10 cellular contexts compared by ENCODE assay signal in genomic region chr11:48064306-48064705, GRCh38.
DNase-seq lines count a peak whose midpoint lies in the region; ATAC-seq and TF ChIP-seq lines count a peak whose summit lies in the region.
"Had no signal": no experiment of that assay in that cellular context is flagged by ENCODE, and none has a peak within 500 bp of the region (broad histone marks: within the 10 kb centered on the region; RNA-seq: fewer than 3 reads in every experiment).

No MANE protein-coding gene starts in this region.

- peak overlapping the region in 1 of 2 donors; percentile 20 for H3K27ac ChIP-seq in aorta (ENCODE audit: low read depth in 1 of 2, low read length in 2 of 2)

- H3K27ac Mint-ChIP-seq in effector memory CD8-positive, alpha-beta T cell, result peak overlapping the region; percentile 55 to 93
- peak overlapping the region; percentile 96 to 97 (median 97) for H3K27ac Mint-ChIP-seq in nephron

- H3K4me1 Mint-ChIP-seq in effector memory CD8-positive, alpha-beta T cell (ENCODE audit: low read depth in 2 of 2), result peaks cover 26 to 39% of the 10 kb centered on the region in 2 donors
- peaks cover 22% of the 10 kb centered on the region for H3K4me1 Mint-ChIP-seq in nephron

- H3K36me3 Mint-ChIP-seq in effector memory CD8-positive, alpha-beta T cell (ENCODE audit: insufficient read depth), result peaks cover 20% of the 10 kb centered on the region
- peaks cover 3% of the 10 kb centered on the region for H3K36me3 Mint-ChIP-seq in nephron (ENCODE audit: low read depth)

- no peaks in the 10 kb centered on the region for H3K9me3 Mint-ChIP-seq in effector memory CD8-positive, alpha-beta T cell
- no peaks in the 10 kb centered on the region for H3K9me3 Mint-ChIP-seq in nephron

- no peaks in the 10 kb centered on the region for H3K36me3 ChIP-seq in aorta (ENCODE audit: control insufficient read depth in 1 of 2, insufficient read depth in 2 of 2, low read length in 1 of 2)

- H3K4me3 ChIP-seq in aorta (ENCODE audit: low read length in 2 of 2), result no peak overlapping the region

- no peaks in the 10 kb centered on the region for H3K9me3 ChIP-seq in aorta (ENCODE audit: control insufficient read depth, low read length)

- no peaks in the 10 kb centered on the region for H3K4me1 ChIP-seq in aorta (ENCODE audit: control insufficient read depth in 1 of 2, insufficient read depth in 2 of 2, low read length in 2 of 2)

- H3K27me3 ChIP-seq in aorta (ENCODE audit: control insufficient read depth in 1 of 2, insufficient read depth in 2 of 2, low read length in 1 of 2), result no peaks in the 10 kb centered on the region

- intact Hi-C loops in Right ventricle myocardium superior (cut with DNase I) (no loop called here), cardiac septum (cut with DNase I) (no loop called here), aorta (cut with DNase I) (loop anchor here (1.0 to 10.0 kb wide), 3 partner anchors 16 to 82 kb away; partner anchors contain the start of gene PTPRJ (in 1 of the 2))

- no peaks in the 10 kb centered on the region for H3K27me3 Mint-ChIP-seq in effector memory CD8-positive, alpha-beta T cell
- no peaks in the 10 kb centered on the region for H3K27me3 Mint-ChIP-seq in nephron (ENCODE audit: low read depth)

- no peak for TF ChIP-seq CTCF in nephron (IDR thresholded peaks at IDR 0.05; ENCODE audit: unreplicated experiment in 3 of 3)

- 14 to 18% methylated on average over 8 of the region's 8 CpGs for WGBS in aorta, 2 donors

- no peak overlapping the region for H3K4me3 Mint-ChIP-seq in effector memory CD8-positive, alpha-beta T cell
- peak overlapping the region in 2 of 3 experiments; percentile 11 to 27 for H3K4me3 Mint-ChIP-seq in nephron

- DNase-seq in Right ventricle myocardium superior, result no peak
- no peak for DNase-seq in cardiac septum (ENCODE audit: low spot score)
- DNase-seq in effector memory CD8-positive, alpha-beta T cell, result no peak
- no peak for DNase-seq in aorta
- no peak for DNase-seq in NCI-H1417 treated with DMSO at 0.1 percent for 48 hours (lab: John Stamatoyannopoulos, UW)
- DNase-seq in activated gamma-delta T cell treated with Interleukin-2 at 50 U/mL for 16 hours, result no peak
- DNase-seq in stimulated activated CD4-positive, alpha-beta T cell treated with anti-CD3 and anti-CD28 coated beads, Interleukin-12 subunit alpha, Interleukin-12 subunit beta, amount 100 ng/mL, for 4 hours, result no peak
- DNase-seq: C1 segment of cervical spinal cord had no signal

- ATAC-seq in Right ventricle myocardium superior (ENCODE audit: poor library complexity), result peak; percentile 8
- no peak for ATAC-seq in effector memory CD8-positive, alpha-beta T cell (replicated peaks)
- ATAC-seq in aorta (ENCODE audit: low FRiP score), result peak; percentile 19
- ATAC-seq: activated CD4-positive, CD25-positive, alpha-beta regulatory T cell treated with anti-CD3 and anti-CD28 coated beads, Interleukin-2, amount 50 U/mL, for 24 hours had no signal

Comparison
In these comparisons a context has a peak if more than half of its experiments do, and no peak if none do; other contexts are left out.
1. H3K4me3 Mint-ChIP-seq: peak in nephron (2 of 3); none in effector memory CD8-positive, alpha-beta T cell (0 of 2).
2. intact Hi-C loops: an anchor here in aorta (1.0 to 10.0 kb wide); none called in Right ventricle myocardium superior and cardiac septum.